Comparison of ENCODE assay signal across 8 cellular contexts in the genomic region with DNA sequence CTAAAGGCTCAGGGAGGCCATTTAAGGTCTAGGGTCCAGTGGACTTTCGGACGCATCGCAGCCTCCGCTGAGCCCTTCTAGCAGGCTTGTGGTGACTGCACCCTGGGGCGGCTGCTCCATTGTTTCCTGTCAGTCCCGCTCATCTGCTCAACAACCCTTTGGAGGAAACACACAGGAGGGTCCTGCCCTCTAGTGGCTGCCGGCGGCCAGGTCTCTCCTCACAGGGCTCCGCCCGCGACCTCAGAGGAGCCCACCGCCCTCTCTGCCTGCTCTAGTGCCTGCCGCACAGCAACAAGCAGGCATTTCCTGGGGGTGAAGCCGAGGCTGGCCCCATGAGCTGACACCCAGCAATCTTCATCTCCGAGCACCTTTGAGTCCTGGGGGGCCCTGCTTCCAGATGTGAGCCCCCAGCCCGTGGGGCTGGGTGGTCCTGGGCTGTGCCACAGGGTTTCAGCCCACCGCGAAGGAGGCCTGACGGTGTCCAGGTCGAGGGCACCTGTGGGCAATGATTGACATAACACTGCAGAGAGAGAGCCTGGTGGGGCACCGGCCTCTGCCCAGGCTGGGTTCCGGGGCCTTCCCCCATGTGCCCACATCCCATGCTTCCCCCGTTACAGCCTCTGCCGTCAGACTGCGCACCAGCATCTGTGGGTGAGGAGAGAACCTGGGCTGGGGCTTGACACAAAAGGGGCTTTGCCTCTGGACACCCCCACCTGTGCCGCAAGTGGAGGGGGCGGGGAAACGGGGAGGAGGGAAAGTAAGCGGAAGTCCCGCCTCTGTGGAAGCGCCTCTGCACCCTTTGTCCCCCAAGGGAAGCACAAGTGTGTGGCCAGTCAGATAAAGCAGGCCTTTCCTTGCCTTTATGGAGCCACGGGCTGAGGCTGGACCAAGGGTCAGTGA. TPM values are rescaled to one million over a fixed set of nuclear protein-coding genes. Genes with fewer than 3 reads are reported as not detected.
A peak's percentile ranks its signal among the peaks of the same experiment; 100 is the strongest.
DNase-seq lines count a peak whose midpoint lies in the region; ATAC-seq, FAIRE-seq and TF ChIP-seq lines count a peak whose summit lies in the region.

No MANE protein-coding gene starts in this region.

- peak overlapping the region; percentile 88 for H3K4me3 Mint-ChIP-seq in T-helper 2 cell treated with Interferon-gamma antibody and Interleukin-4, amounts not matched to agents 5 μg/mL and 100 μg/mL, for 36 hours
- peak overlapping the region; percentile 45 for H3K4me3 Mint-ChIP-seq in astrocyte (ENCODE audit: unreplicated experiment)

- TF ChIP-seq EP300 in sigmoid colon (IDR thresholded peaks at IDR 0.05), result no peak

- H3K27me3 ChIP-seq in astrocyte (ENCODE audit: insufficient read depth, low read length) (no peaks in the 10 kb centered on the region), sigmoid colon (no peaks in the 10 kb centered on the region)

- no peak for TF ChIP-seq POLR2A in sigmoid colon (IDR thresholded peaks at IDR 0.05)

- H3K4me1 ChIP-seq in astrocyte (ENCODE audit: insufficient read depth, low read length), result peaks cover 9% of the 10 kb centered on the region
- H3K4me1 ChIP-seq in sigmoid colon, result peaks cover 4 to 14% (median 12%) of the 10 kb centered on the region in 4 donors

- no peaks in the 10 kb centered on the region for H3K36me3 Mint-ChIP-seq in T-helper 2 cell treated with Interferon-gamma antibody and Interleukin-4, amounts not matched to agents 5 μg/mL and 100 μg/mL, for 36 hours (ENCODE audit: low read depth)
- H3K36me3 Mint-ChIP-seq in astrocyte (ENCODE audit: low read depth, unreplicated experiment), result no peaks in the 10 kb centered on the region

- H3K79me2 ChIP-seq in astrocyte (ENCODE audit: insufficient read depth, low read length), result no peaks in the 10 kb centered on the region

- no peaks in the 10 kb centered on the region for H3K9me3 Mint-ChIP-seq in T-helper 2 cell treated with Interferon-gamma antibody and Interleukin-4, amounts not matched to agents 5 μg/mL and 100 μg/mL, for 36 hours
- H3K9me3 Mint-ChIP-seq in astrocyte (ENCODE audit: unreplicated experiment), result no peaks in the 10 kb centered on the region

- no peaks in the 10 kb centered on the region for H3K27me3 Mint-ChIP-seq in T-helper 2 cell treated with Interferon-gamma antibody and Interleukin-4, amounts not matched to agents 5 μg/mL and 100 μg/mL, for 36 hours (ENCODE audit: low read depth)
- peaks cover 40% of the 10 kb centered on the region for H3K27me3 Mint-ChIP-seq in astrocyte (ENCODE audit: low read depth, unreplicated experiment)

- intact Hi-C loops in sigmoid colon (cut with DNase I), result loop anchor here (2.0 to 5.0 kb wide), 3 partner anchors 141 to 300 kb away; no protein-coding TSS in a partner anchor

- no peaks in the 10 kb centered on the region for H3K9me3 ChIP-seq in astrocyte (ENCODE audit: insufficient read depth, low read depth, low read length)
- H3K9me3 ChIP-seq in sigmoid colon, result no peaks in the 10 kb centered on the region

- 0 to 3% methylated on average over 32 of the region's 32 CpGs for WGBS in sigmoid colon, 2 donors

- ATAC-seq in HG02642 (IDR thresholded peaks at IDR 0.05; ENCODE audit: poor library complexity, unreplicated experiment) (peak; percentile 76), GM18519 (IDR thresholded peaks at IDR 0.05; ENCODE audit: low FRiP score, unreplicated experiment) (no peak)

- H2AFZ ChIP-seq in astrocyte (ENCODE audit: low read depth, low read length), result peak overlapping the region; percentile 75

- peaks cover 16% of the 10 kb centered on the region for H3K4me1 Mint-ChIP-seq in T-helper 2 cell treated with Interferon-gamma antibody and Interleukin-4, amounts not matched to agents 5 μg/mL and 100 μg/mL, for 36 hours (ENCODE audit: low read depth)
- H3K4me1 Mint-ChIP-seq in astrocyte (ENCODE audit: low read depth, unreplicated experiment), result peaks cover 4% of the 10 kb centered on the region

- TF ChIP-seq CTCF in GM12874 (IDR thresholded peaks at IDR 0.05; ENCODE audit: insufficient read depth, low read depth, low read length) (peak; percentile 99), astrocyte (IDR thresholded peaks at IDR 0.05; ENCODE audit: insufficient read depth, low read depth, low read length) (peak; percentile 80), sigmoid colon (IDR thresholded peaks at IDR 0.05) (peak; percentile 82 to 97 (median 92))

- H3K27ac Mint-ChIP-seq in T-helper 2 cell treated with Interferon-gamma antibody and Interleukin-4, amounts not matched to agents 5 μg/mL and 100 μg/mL, for 36 hours, result peak overlapping the region; percentile 93
- H3K27ac Mint-ChIP-seq in astrocyte (ENCODE audit: unreplicated experiment), result peak overlapping the region; percentile 26

- H3K4me3 ChIP-seq in astrocyte (ENCODE audit: insufficient read depth, low read depth, low read length) (peak overlapping the region; percentile 43), sigmoid colon (peak overlapping the region; percentile 51 to 67 (median 64))

- peak overlapping the region; percentile 86 for H3K4me2 ChIP-seq in astrocyte (ENCODE audit: low read length)

- no peak overlapping the region for H3K27ac ChIP-seq in astrocyte (ENCODE audit: low read depth, low read length)
- H3K27ac ChIP-seq in sigmoid colon, result peak overlapping the region; percentile 61 to 75 (median 69)

- FAIRE-seq in astrocyte (lab: Jason Lieb, UNC), result no peak

- H3K36me3 ChIP-seq in astrocyte (ENCODE audit: insufficient read depth, low read length) (no peaks in the 10 kb centered on the region), sigmoid colon (no peaks in the 10 kb centered on the region)

- H3K9ac ChIP-seq in astrocyte (ENCODE audit: low read length), result peak overlapping the region; percentile 65

- H4K20me1 ChIP-seq in astrocyte (ENCODE audit: insufficient read depth, low read length), result no peaks in the 10 kb centered on the region

- DNase-seq in NCI-H1105 (lab: John Stamatoyannopoulos, UW) (peak; percentile 61), astrocyte (ENCODE audit: low read depth) (peak; percentile 35), iPS DF 19.7 (ENCODE audit: low read depth, low spot score) (peak; percentile 65), sigmoid colon (peak; percentile 87)
- DNase-seq in T-helper 2 cell treated with Interferon-gamma antibody and Interleukin-4, amounts not matched to agents 5 μg/mL and 100 μg/mL, for 36 hours (ENCODE audit: low spot score), result peak; percentile 85

RNA-seq across cellular contexts. Expression of a gene that starts 27.0 kb away (rescaled TPM):
- total RNA-seq in astrocyte, result 3.2 and 5.5 TPM in 2 replicates
- 10 to 100 TPM; 10.2 to 16.1 (median 14.9) TPM for total RNA-seq in sigmoid colon
- polyA plus RNA-seq in sigmoid colon, result 1 to 10 TPM; 4.8 to 7.3 (median 6.9) TPM

RNA-seq across cellular contexts. Expression of a gene that starts 57.3 kb away (rescaled TPM):
- 19.2 and 23.0 TPM in 2 replicates for total RNA-seq in astrocyte
- 1 to 10 TPM; 4.3 to 8.1 (median 6.9) TPM for total RNA-seq in sigmoid colon
- 10 to 100 TPM in 1 of 3 donors, 1 to 10 TPM in 2; 3.0 to 13.2 (median 3.0) TPM for polyA plus RNA-seq in sigmoid colon

Comparison
In these comparisons a context has a peak if more than half of its experiments do, and no peak if none do; other contexts are left out.
1. DNase-seq: peak in every context shown above with its lines; median percentile 87 in sigmoid colon; 85 in T-helper 2 cell treated with Interferon-gamma antibody and Interleukin-4, amounts not matched to agents 5 μg/mL and 100 μg/mL, for 36 hours; 65 in iPS DF 19.7; 61 in NCI-H1105; 35 in astrocyte.